Comparison of ENCODE assay signal across 12 cellular contexts in the genomic region with DNA sequence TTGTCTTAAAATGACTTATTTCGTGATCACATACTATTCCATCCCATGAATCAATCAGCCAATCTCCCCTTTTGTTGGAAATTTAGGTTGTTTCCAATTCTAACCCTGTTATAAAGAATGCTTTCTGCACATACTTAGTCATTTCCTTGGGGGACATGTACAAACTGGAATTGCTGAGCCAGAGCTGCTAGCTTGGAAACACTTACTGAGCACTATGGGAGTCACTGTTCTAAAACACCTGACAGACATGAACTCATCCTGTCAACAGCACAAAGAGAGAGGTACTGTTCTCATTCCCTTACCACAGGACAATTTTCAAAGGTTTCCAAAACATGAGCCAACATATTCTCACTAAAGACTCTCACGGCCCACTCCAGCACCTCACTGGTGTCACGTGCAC. TPM values are rescaled to one million over a fixed set of nuclear protein-coding genes. Genes with fewer than 3 reads are reported as not detected.
DNase-seq lines count a peak whose midpoint lies in the region; ATAC-seq and TF ChIP-seq lines count a peak whose summit lies in the region.
"Had no signal": no experiment of that assay in that cellular context is flagged by ENCODE, and none has a peak within 500 bp of the region (broad histone marks: within the 10 kb centered on the region; RNA-seq: fewer than 3 reads in every experiment).

No MANE protein-coding gene starts in this region.

- TF ChIP-seq CTCF in esophagus squamous epithelium (IDR thresholded peaks at IDR 0.05), result no peak
- no peak for TF ChIP-seq CTCF in prostate gland (IDR thresholded peaks at IDR 0.05)

- H3K4me3 Mint-ChIP-seq in activated naive CD4-positive, alpha-beta T cell treated with anti-CD3 and anti-CD28 coated beads for 36 hours, result no peak overlapping the region
- H3K4me3 Mint-ChIP-seq in activated T-helper 17 cell treated with anti-CD3 and anti-CD28 coated beads, Interleukin-2, amount 50 U/mL, for 72 hours, result peak overlapping the region; percentile 57

- WGBS in esophagus squamous epithelium, 2 donors, result 35 to 53% methylated on average over 3 of the region's 3 CpGs
- WGBS in prostate gland, result 58% methylated on average over 3 of the region's 3 CpGs

- H3K9me3 ChIP-seq in esophagus squamous epithelium (no peaks in the 10 kb centered on the region), prostate gland (no peaks in the 10 kb centered on the region)
- H3K9me3 ChIP-seq: SJSA1 had no signal

- H3K36me3 Mint-ChIP-seq in activated naive CD4-positive, alpha-beta T cell treated with anti-CD3 and anti-CD28 coated beads for 36 hours (ENCODE audit: low read depth), result peaks cover 15% of the 10 kb centered on the region
- peaks cover 85% of the 10 kb centered on the region for H3K36me3 Mint-ChIP-seq in activated T-helper 17 cell treated with anti-CD3 and anti-CD28 coated beads, Interleukin-2, amount 50 U/mL, for 72 hours (ENCODE audit: low read depth)

- DNase-seq in activated naive CD4-positive, alpha-beta T cell treated with anti-CD3 and anti-CD28 coated beads for 36 hours, result peak; percentile 41
- no peak for DNase-seq in activated naive CD4-positive, alpha-beta T cell treated with Interleukin-2 at 50 U/mL for 16 hours
- DNase-seq in esophagus squamous epithelium (lab: John Stamatoyannopoulos, UW) (no peak), DMS53 (lab: John Stamatoyannopoulos, UW) (no peak), prostate gland (ENCODE audit: low spot score) (no peak)
- DNase-seq in stimulated activated naive CD8-positive, alpha-beta T cell treated with anti-CD3 and anti-CD28 coated beads, Interleukin-15, Interleukin-2, amounts not matched to agents 100 U/mL and 50 U/mL, for 24 hours, result no peak
- DNase-seq: NCI-H1048, small intestine, substantia nigra had no signal

- CTCF ChIA-PET in activated naive CD4-positive, alpha-beta T cell treated with anti-CD3 and anti-CD28 coated beads for 36 hours (lab: Charles Lee), result interaction anchor here (0.5 to 0.6 kb wide), 2 partner anchors 384 to 604 kb away, joined by 4 to 8 read pairs; no protein-coding TSS in a partner anchor

- peaks cover 0 to 18% (median 0%) of the 10 kb centered on the region in 3 donors for H3K36me3 ChIP-seq in esophagus squamous epithelium
- H3K36me3 ChIP-seq in prostate gland, result no peaks in the 10 kb centered on the region

- H3K4me1 Mint-ChIP-seq in activated naive CD4-positive, alpha-beta T cell treated with anti-CD3 and anti-CD28 coated beads for 36 hours (ENCODE audit: low read depth), result peaks cover 22% of the 10 kb centered on the region
- H3K4me1 Mint-ChIP-seq in activated T-helper 17 cell treated with anti-CD3 and anti-CD28 coated beads, Interleukin-2, amount 50 U/mL, for 72 hours, result peaks cover 37% of the 10 kb centered on the region

- no peaks in the 10 kb centered on the region for H3K27me3 Mint-ChIP-seq in activated naive CD4-positive, alpha-beta T cell treated with anti-CD3 and anti-CD28 coated beads for 36 hours (ENCODE audit: low read depth)
- no peaks in the 10 kb centered on the region for H3K27me3 Mint-ChIP-seq in activated T-helper 17 cell treated with anti-CD3 and anti-CD28 coated beads, Interleukin-2, amount 50 U/mL, for 72 hours

- intact Hi-C loops in activated naive CD4-positive, alpha-beta T cell treated with anti-CD3 and anti-CD28 coated beads for 36 hours (cut with micrococcal nuclease), result loop anchor here (1.0 kb wide), 2 partner anchors 12 to 23 kb away; no protein-coding TSS in a partner anchor
- intact Hi-C loops in esophagus squamous epithelium (cut with DNase I), result loop anchor here (10.0 kb wide), 1 partner anchor 70 kb away; no protein-coding TSS in a partner anchor
- intact Hi-C loops in prostate gland (cut with DNase I), result loop anchor here (5.0 to 10.0 kb wide), 2 partner anchors 37 to 70 kb away; no protein-coding TSS in a partner anchor

- ATAC-seq in activated T-helper 17 cell treated with anti-CD3 and anti-CD28 coated beads, Interleukin-2, amount 50 U/mL, for 72 hours (replicated peaks), result peak; percentile 84
- ATAC-seq in stimulated activated naive CD8-positive, alpha-beta T cell treated with anti-CD3 and anti-CD28 coated beads, Interleukin-15, Interleukin-2, amounts not matched to agents 100 U/mL and 50 U/mL, for 24 hours, result peak; percentile 79
- ATAC-seq in HG03342 (IDR thresholded peaks at IDR 0.05; ENCODE audit: unreplicated experiment), result no peak

- TF ChIP-seq POLR2A in esophagus squamous epithelium (IDR thresholded peaks at IDR 0.05) (no peak), prostate gland (IDR thresholded peaks at IDR 0.05) (no peak)

- H3K27ac ChIP-seq in esophagus squamous epithelium, result peak overlapping the region; percentile 46 to 68 (median 66)
- H3K27ac ChIP-seq in prostate gland, result no peak overlapping the region
- H3K27ac ChIP-seq: SJSA1 had no signal

- H3K4me1 ChIP-seq in esophagus squamous epithelium, result peaks cover 24 to 57% (median 26%) of the 10 kb centered on the region in 3 donors
- peaks cover 2% of the 10 kb centered on the region for H3K4me1 ChIP-seq in prostate gland (replicated peaks)
- H3K4me1 ChIP-seq: SJSA1 had no signal

- H3K27me3 ChIP-seq in esophagus squamous epithelium, result no peaks in the 10 kb centered on the region
- no peaks in the 10 kb centered on the region for H3K27me3 ChIP-seq in prostate gland (replicated peaks; ENCODE audit: insufficient read depth)
- H3K27me3 ChIP-seq: SJSA1 had no signal

- peak overlapping the region; percentile 77 for H3K27ac Mint-ChIP-seq in activated naive CD4-positive, alpha-beta T cell treated with anti-CD3 and anti-CD28 coated beads for 36 hours
- peak overlapping the region; percentile 91 for H3K27ac Mint-ChIP-seq in activated T-helper 17 cell treated with anti-CD3 and anti-CD28 coated beads, Interleukin-2, amount 50 U/mL, for 72 hours

- H3K9me3 Mint-ChIP-seq in activated naive CD4-positive, alpha-beta T cell treated with anti-CD3 and anti-CD28 coated beads for 36 hours, result no peaks in the 10 kb centered on the region
- H3K9me3 Mint-ChIP-seq in activated T-helper 17 cell treated with anti-CD3 and anti-CD28 coated beads, Interleukin-2, amount 50 U/mL, for 72 hours, result no peaks in the 10 kb centered on the region

- H3K4me3 ChIP-seq in esophagus squamous epithelium, result no peak overlapping the region
- no peak overlapping the region for H3K4me3 ChIP-seq in prostate gland
- H3K4me3 ChIP-seq: SJSA1 had no signal

RNA-seq across cellular contexts. Expression of a gene that starts 32.1 kb away (rescaled TPM):
- total RNA-seq in activated naive CD4-positive, alpha-beta T cell treated with anti-CD3 and anti-CD28 coated beads for 36 hours, result 100 to 1,000 TPM; 311 to 328 TPM
- total RNA-seq in activated T-helper 17 cell treated with anti-CD3 and anti-CD28 coated beads, Interleukin-2, amount 50 U/mL, for 72 hours, result 100 to 1,000 TPM; 304 to 372 TPM
- total RNA-seq in esophagus squamous epithelium, result 100 to 1,000 TPM; 126 to 167 (median 151) TPM
- total RNA-seq in prostate gland, result 100 to 1,000 TPM; 120 to 123 TPM

RNA-seq across cellular contexts. Expression of a gene that starts 40.0 kb away (rescaled TPM):
- total RNA-seq in activated naive CD4-positive, alpha-beta T cell treated with anti-CD3 and anti-CD28 coated beads for 36 hours, result 10 to 100 TPM; 12.5 to 13.3 TPM
- 10 to 100 TPM; 32.2 to 65.6 TPM for total RNA-seq in activated T-helper 17 cell treated with anti-CD3 and anti-CD28 coated beads, Interleukin-2, amount 50 U/mL, for 72 hours
- total RNA-seq in esophagus squamous epithelium, result 10 to 100 TPM; 24.2 to 61.6 (median 46.4) TPM
- 10 to 100 TPM; 16.7 to 77.8 TPM for total RNA-seq in prostate gland

Comparison
In these comparisons a context has a peak if more than half of its experiments do, and no peak if none do; other contexts are left out.
1. H3K27ac ChIP-seq: peak in esophagus squamous epithelium (4 of 4); none in prostate gland (0 of 2).